Comparison of ENCODE assay signal across 19 cellular contexts in the genomic region with DNA sequence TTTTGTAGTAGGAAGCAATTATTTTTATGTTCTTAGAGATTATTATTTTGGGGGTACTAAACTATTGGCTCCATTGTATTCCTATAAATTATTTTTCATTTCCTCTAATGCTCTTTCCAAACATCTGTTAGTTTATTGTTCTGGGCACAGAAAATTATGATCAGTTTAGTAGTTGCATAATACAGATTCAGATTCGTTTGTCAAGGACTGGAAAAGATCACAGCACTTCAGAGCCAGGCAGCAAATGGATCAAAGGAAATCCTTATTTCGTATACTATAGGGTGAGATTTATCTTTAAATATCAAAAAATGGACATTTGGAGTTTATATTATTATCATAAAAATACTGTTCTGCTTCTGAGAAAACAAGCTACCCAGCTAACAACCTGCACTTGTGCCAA.
"Had no signal": no experiment of that assay in that cellular context is flagged by ENCODE, and none has a peak within 500 bp of the region (broad histone marks: within the 10 kb centered on the region; RNA-seq: fewer than 3 reads in every experiment).

No MANE protein-coding gene starts in this region.

- DNase-seq: KBM-7, MV-4-11, NCI-H1048, NCI-H1105, NCI-H1417, NCI-H1436 treated with DMSO at 0.1 percent for 48 hours, NCI-H1694, NCI-H187 treated with DMSO at 0.1 percent for 48 hours, NCI-H2029 treated with DMSO at 0.1 percent for 48 hours, NCI-H2107, NCI-H2227 treated with DMSO at 0.1 percent for 48 hours, NCI-H524, NCI-H526 treated with DMSO at 0.1 percent for 48 hours, NCI-H748 treated with DMSO at 0.1 percent for 48 hours, PC-3, SHP77, SK-N-SH, SW 1271 had no signal

- ATAC-seq: Panc1, PC-3 had no signal
